In genomic region chr7:38215115-38215514, GRCh38 we compare ENCODE assay signal across 7 cellular contexts. TPM values are rescaled to one million over a fixed set of nuclear protein-coding genes. Genes with fewer than 3 reads are reported as not detected.
DNase-seq lines count a peak whose midpoint lies in the region; ATAC-seq and TF ChIP-seq lines count a peak whose summit lies in the region.

No MANE protein-coding gene starts in this region.

- H3K4me1 ChIP-seq in spleen = peaks cover 3 to 62% (median 22%) of the 10 kb centered on the region in 6 donors

- peaks cover 41% of the 10 kb centered on the region for H3K4me1 Mint-ChIP-seq in WTC11

- H3K27me3 ChIP-seq in spleen (replicated peaks in 1 of 7) = no peaks in the 10 kb centered on the region

- intact Hi-C loops in spleen (cut with DNase I; ENCODE audit: low total_unique reads) = loop anchor here (10.0 kb wide), 1 partner anchor 160 kb away; no protein-coding TSS in a partner anchor

- TF ChIP-seq CTCF in WTC11 (IDR thresholded peaks at IDR 0.05) = no peak
- TF ChIP-seq CTCF in spleen (IDR thresholded peaks at IDR 0.05 in 8 of 11, conservative IDR thresholded peaks at IDR 0.05 in 3 of 11) = no peak

- no peak overlapping the region for H3K4me3 ChIP-seq in spleen

- POLR2A ChIA-PET in WTC11 (lab: Charles Lee) = interaction anchor here (1.1 kb wide), 1 partner anchor 37 kb away, joined by 3 read pairs; the partner anchor contains the start of gene STARD3NL

- H3K36me3 Mint-ChIP-seq in WTC11 = peaks cover 16% of the 10 kb centered on the region

- no peak overlapping the region for H3K4me3 Mint-ChIP-seq in WTC11

- peaks cover 0 to 90% (median 28%) of the 10 kb centered on the region in 6 donors for H3K36me3 ChIP-seq in spleen

- H3K27ac ChIP-seq in spleen = peak overlapping the region in 7 of 8 donors; percentile 20 to 79 (median 65)

- WGBS in spleen, 5 donors = 50 to 73% (median 60%) methylated on average over 1 of the region's 1 CpG

- H3K9me3 Mint-ChIP-seq in WTC11 = no peaks in the 10 kb centered on the region

- H3K27me3 Mint-ChIP-seq in WTC11 (ENCODE audit: low read depth) = no peaks in the 10 kb centered on the region; the same call in 1 of the 2 replicates

- CTCF ChIA-PET in WTC11 (lab: Charles Lee) = interaction anchor here (0.6 to 2.5 kb wide), 56 partner anchors 9 to 318 kb away, joined by 3 to 105 read pairs (median 6); partner anchors contain the start of genes EPDR1, SFRP4, STARD3NL and TARP

- H3K27ac Mint-ChIP-seq in WTC11 = peak overlapping the region; percentile 57; the same call in 1 of the 2 replicates

- no peak for TF ChIP-seq POLR2A in spleen (IDR thresholded peaks at IDR 0.05)

- H3K9me3 ChIP-seq in spleen = no peaks in the 10 kb centered on the region

- no peak for DNase-seq in WTC11 (ENCODE audit: low spot score)
- DNase-seq in kidney glomerular epithelial cell (lab: John Stamatoyannopoulos, UW) = peak; percentile 64
- no peak for DNase-seq in spleen
- DNase-seq in GF-D8 (lab: John Stamatoyannopoulos, UW) = no peak
- no peak for DNase-seq in activated CD4-positive, alpha-beta T cell treated with anti-CD3 and anti-CD28 coated beads, Interleukin-2, amount 50 U/mL, for 48 hours

- ATAC-seq in GM21723 (IDR thresholded peaks at IDR 0.05; ENCODE audit: unreplicated experiment) (peak; percentile 6), WTC11 (no peak), GM21390 (IDR thresholded peaks at IDR 0.05; ENCODE audit: unreplicated experiment) (no peak)

TF ChIP-seq in WTC11, 78 proteins besides CTCF, POLR2A, EP300 and RAD21:
- no peak for TF ChIP-seq ERG (CRISPR knock-in tag; IDR thresholded peaks at IDR 0.05)
- TF ChIP-seq NR1H2 (CRISPR knock-in tag; IDR thresholded peaks at IDR 0.05) = no peak

RNA-seq across cellular contexts. Expression of gene STARD3NL, which starts 37.1 kb away (rescaled TPM):
- total RNA-seq in WTC11 (2021) (30.6 to 33.1 TPM (median 32.2 TPM) in 3 replicates), spleen (10 to 100 TPM; 29.8 to 50.2 (median 38.8) TPM)
- polyA plus RNA-seq in spleen = 10 to 100 TPM; 19.8 to 30.6 (median 24.1) TPM
